ENCODE assay signal across 1 cellular context in genomic region chr2:95207111-95207961, GRCh38.
TF ChIP-seq lines count a peak whose summit lies in the region.

Gene ZNF892, plus strand, starts transcription at chr2:95207521. Its CDS starts 295 bp downstream, at chr2:95207816.

TF ChIP-seq in K562, 482 proteins besides CTCF, POLR2A, EP300 and RAD21 (continued from another document and continues in another):
- no peak for TF ChIP-seq ZBTB40 (IDR thresholded peaks at IDR 0.05)
- no peak for TF ChIP-seq ZBTB40 (CRISPR knock-in tag; IDR thresholded peaks at IDR 0.05)
- no peak for TF ChIP-seq SMARCE1 (IDR thresholded peaks at IDR 0.05)
- no peak for TF ChIP-seq GTF2F1 (IDR thresholded peaks at IDR 0.05; ENCODE audit: low read depth, low read length)
- no peak for TF ChIP-seq NFXL1 (CRISPR knock-in tag; IDR thresholded peaks at IDR 0.05)
- no peak for TF ChIP-seq ZNF277 (CRISPR knock-in tag; IDR thresholded peaks at IDR 0.05; ENCODE audit: borderline replicate concordance)
- TF ChIP-seq SAFB (IDR thresholded peaks at IDR 0.05; ENCODE audit: borderline replicate concordance, low read depth, low read length) = no peak
- TF ChIP-seq ZNF175 (CRISPR knock-in tag; IDR thresholded peaks at IDR 0.05; ENCODE audit: low read depth) = no peak
- TF ChIP-seq CEBPZ (IDR thresholded peaks at IDR 0.05; ENCODE audit: borderline replicate concordance, low read depth, low read length) = no peak
- TF ChIP-seq SMAD3 (CRISPR knock-in tag; conservative IDR thresholded peaks at IDR 0.05) = no peak
- TF ChIP-seq ZNF133 (CRISPR knock-in tag; IDR thresholded peaks at IDR 0.05) = no peak
- no peak; the same call in 1 of the 2 replicates for TF ChIP-seq E2F4 (CRISPR knock-in tag; IDR thresholded peaks at IDR 0.05; ENCODE audit: low read depth)
- TF ChIP-seq ZNF224 (CRISPR knock-in tag; IDR thresholded peaks at IDR 0.05) = no peak
- TF ChIP-seq FOXO4 (CRISPR knock-in tag; IDR thresholded peaks at IDR 0.05) = no peak
- TF ChIP-seq CREM (IDR thresholded peaks at IDR 0.05; ENCODE audit: low read depth) = peak; percentile 79
- TF ChIP-seq BHLHE40 (IDR thresholded peaks at IDR 0.05; ENCODE audit: low read length) = peak; percentile 41; the same call in 1 of the 2 replicates
- TF ChIP-seq MAFG (tag; conservative IDR thresholded peaks at IDR 0.05) = no peak
- TF ChIP-seq MXD1 (CRISPR knock-in tag; IDR thresholded peaks at IDR 0.05; ENCODE audit: borderline replicate concordance, poor library complexity, severe bottlenecking) = no peak
- no peak for TF ChIP-seq ZNF24 (IDR thresholded peaks at IDR 0.05)
- TF ChIP-seq ELK3 (CRISPR knock-in tag; IDR thresholded peaks at IDR 0.05) = no peak
- TF ChIP-seq ZNF57 (CRISPR knock-in tag; IDR thresholded peaks at IDR 0.05) = no peak
- no peak for TF ChIP-seq CHD4 (IDR thresholded peaks at IDR 0.05; ENCODE audit: insufficient read depth, insufficient replicate concordance, low read depth, low read length, poor library complexity, severe bottlenecking)
- no peak for TF ChIP-seq ZNF639 (CRISPR knock-in tag; conservative IDR thresholded peaks at IDR 0.05 in 1 of 2, IDR thresholded peaks at IDR 0.05 in 1 of 2)
- TF ChIP-seq ZNF740 (CRISPR knock-in tag; IDR thresholded peaks at IDR 0.05) = no peak
- TF ChIP-seq ZNF740 (tag; IDR thresholded peaks at IDR 0.05) = no peak
- peak; percentile 78; the same call in 1 of the 2 replicates for TF ChIP-seq SIN3B (IDR thresholded peaks at IDR 0.05; ENCODE audit: low read depth)
- no peak for TF ChIP-seq TFAM (CRISPR knock-in tag; conservative IDR thresholded peaks at IDR 0.05)
- TF ChIP-seq SAP30 (IDR thresholded peaks at IDR 0.05; ENCODE audit: borderline replicate concordance, insufficient read depth, low read depth, low read length, poor library complexity, severe bottlenecking) = no peak
- TF ChIP-seq TSC22D4 (tag; IDR thresholded peaks at IDR 0.05) = no peak
- TF ChIP-seq ZBTB1 (CRISPR knock-in tag; IDR thresholded peaks at IDR 0.05; ENCODE audit: borderline replicate concordance, low read depth) = no peak
- TF ChIP-seq TRIM28 (IDR thresholded peaks at IDR 0.05) = 0 out of 2 replicates have a peak, but pooled peaks have one; percentile 15
- TF ChIP-seq ZFP30 (CRISPR knock-in tag; IDR thresholded peaks at IDR 0.05; ENCODE audit: borderline replicate concordance) = no peak
- no peak for TF ChIP-seq RBM22 (IDR thresholded peaks at IDR 0.05; ENCODE audit: low read depth, low read length, poor library complexity, severe bottlenecking)
- no peak for TF ChIP-seq ZNF644 (tag; IDR thresholded peaks at IDR 0.05; ENCODE audit: low read depth)
- TF ChIP-seq MTA2 (IDR thresholded peaks at IDR 0.05; ENCODE audit: low read depth) = no peak
- TF ChIP-seq CBX1 (IDR thresholded peaks at IDR 0.05; ENCODE audit: low read depth) = peak; percentile 80
- TF ChIP-seq ZNF212 (CRISPR knock-in tag; IDR thresholded peaks at IDR 0.05) = no peak
- no peak for TF ChIP-seq PCBP2 (IDR thresholded peaks at IDR 0.05; ENCODE audit: low read depth, low read length, poor library complexity, severe bottlenecking)
- TF ChIP-seq ZNF695 (CRISPR knock-in tag; IDR thresholded peaks at IDR 0.05) = no peak
- no peak for TF ChIP-seq OTX1 (CRISPR knock-in tag; IDR thresholded peaks at IDR 0.05)
- TF ChIP-seq CREB1 (IDR thresholded peaks at IDR 0.05) = peak; percentile 68
- peak; percentile 71 for TF ChIP-seq CREB1 (CRISPR knock-in tag; IDR thresholded peaks at IDR 0.05)
